Comparison of ENCODE assay signal across 13 cellular contexts in genomic region chr5:62653864-62654575, GRCh38.
"Had no signal": no experiment of that assay in that cellular context is flagged by ENCODE, and none has a peak within 500 bp of the region (broad histone marks: within the 10 kb centered on the region; RNA-seq: fewer than 3 reads in every experiment).

No MANE protein-coding gene starts in this region.

- H3K27ac Mint-ChIP-seq: activated CD4-positive, alpha-beta memory T cell treated with anti-CD3 and anti-CD28 coated beads, Interleukin-2, amount 10 ng/mL, durations not matched to agents 7 days and 5 days had no signal

- H3K27ac ChIP-seq: coronary artery, epithelial cell of prostate, gastroesophageal sphincter, uterus had no signal

- H3K4me3 ChIP-seq: coronary artery, gastroesophageal sphincter, uterus had no signal

- H3K4me3 Mint-ChIP-seq: activated CD4-positive, alpha-beta memory T cell treated with anti-CD3 and anti-CD28 coated beads, Interleukin-2, amount 10 ng/mL, durations not matched to agents 7 days and 5 days; stimulated activated naive CD8-positive, alpha-beta T cell treated with anti-CD3 and anti-CD28 coated beads, Interleukin-15, amount 100 ng/mL, for 72 hours had no signal

- DNase-seq: activated CD4-positive, alpha-beta memory T cell treated with anti-CD3 and anti-CD28 coated beads, Interleukin-2, amount 10 ng/mL, durations not matched to agents 7 days and 5 days; activated CD4-positive, alpha-beta T cell treated with anti-CD3 and anti-CD28 coated beads for 1 hour; activated naive CD4-positive, alpha-beta T cell treated with Interleukin-2 at 50 U/mL for 16 hours; effector CD8-positive, alpha-beta T cell; islet precursor cell; left ventricle myocardium superior; mesendoderm; stimulated activated CD4-positive, alpha-beta T cell treated with anti-CD3 and anti-CD28 coated beads, Interleukin-4, amount 100 ng/mL, for 4 hours; stimulated activated naive CD8-positive, alpha-beta T cell treated with anti-CD3 and anti-CD28 coated beads, Interleukin-15, amount 100 ng/mL, for 72 hours; uterus had no signal

- H3K9me3 ChIP-seq: uterus had no signal

- H3K36me3 ChIP-seq: gastroesophageal sphincter, uterus had no signal

- H3K27me3 Mint-ChIP-seq: stimulated activated naive CD8-positive, alpha-beta T cell treated with anti-CD3 and anti-CD28 coated beads, Interleukin-15, amount 100 ng/mL, for 72 hours had no signal

- H3K4me1 ChIP-seq: gastroesophageal sphincter, uterus had no signal

- H3K27me3 ChIP-seq: gastroesophageal sphincter, uterus had no signal
